Comparison of ENCODE assay signal across 13 cellular contexts in genomic region chr14:101005447-101005846, GRCh38.
DNase-seq lines count a peak whose midpoint lies in the region; ATAC-seq and TF ChIP-seq lines count a peak whose summit lies in the region.
"Had no signal": no experiment of that assay in that cellular context is flagged by ENCODE, and none has a peak within 500 bp of the region (broad histone marks: within the 10 kb centered on the region; RNA-seq: fewer than 3 reads in every experiment).

No MANE protein-coding gene starts in this region.

- WGBS in esophagus squamous epithelium, 2 donors, result 79 to 84% methylated on average over 6 to 9 of the region's 10 CpGs

- H3K27me3 ChIP-seq in esophagus squamous epithelium, result no peaks in the 10 kb centered on the region

- peak overlapping the region in 1 of 2 donors; percentile 40 for H3K27ac ChIP-seq in coronary artery
- H3K27ac ChIP-seq in esophagus squamous epithelium, result peak overlapping the region in 2 of 4 donors; percentile 29 to 44

- H3K9me3 Mint-ChIP-seq in naive B cell, result peaks cover 0 to 7% (median 2%) of the 10 kb centered on the region in 7 donors
- H3K9me3 Mint-ChIP-seq: activated CD4-positive, alpha-beta memory T cell treated with anti-CD3 and anti-CD28 coated beads, Interleukin-2, amount 10 ng/mL, durations not matched to agents 7 days and 5 days had no signal

- no peaks in the 10 kb centered on the region for H3K9me3 ChIP-seq in esophagus squamous epithelium

- ATAC-seq in Right ventricle myocardium inferior (peak; percentile 49), naive B cell (ENCODE audit: low read depth in 2 of 2) (no peak)
- ATAC-seq: esophagus mucosa had no signal

- H3K4me3 ChIP-seq in coronary artery (peak overlapping the region; percentile 21), esophagus squamous epithelium (no peak overlapping the region)

- H3K4me3 Mint-ChIP-seq in naive B cell, result peak overlapping the region; percentile 38 to 74 (median 55)
- H3K4me3 Mint-ChIP-seq: activated CD4-positive, alpha-beta memory T cell treated with anti-CD3 and anti-CD28 coated beads, Interleukin-2, amount 10 ng/mL, durations not matched to agents 7 days and 5 days had no signal

- no peak for TF ChIP-seq CTCF in coronary artery (IDR thresholded peaks at IDR 0.05)
- TF ChIP-seq CTCF in esophagus squamous epithelium (IDR thresholded peaks at IDR 0.05), result no peak

- H3K27ac Mint-ChIP-seq in naive B cell, result no peak overlapping the region
- H3K27ac Mint-ChIP-seq: activated CD4-positive, alpha-beta memory T cell treated with anti-CD3 and anti-CD28 coated beads, Interleukin-2, amount 10 ng/mL, durations not matched to agents 7 days and 5 days had no signal

- peaks cover 4 to 23% (median 13%) of the 10 kb centered on the region in 3 donors for H3K4me1 Mint-ChIP-seq in naive B cell

- DNase-seq in Right ventricle myocardium inferior (ENCODE audit: missing footprints) (peak; percentile 82), cardiac septum (ENCODE audit: low spot score) (no peak), coronary artery (ENCODE audit: low spot score) (peak; percentile 73), naive B cell (no peak), ureter (ENCODE audit: low spot score) (peak; percentile 39), AG08395 (ENCODE audit: low spot score) (no peak), esophagus squamous epithelium (lab: John Stamatoyannopoulos, UW) (no peak)
- DNase-seq in stimulated activated CD4-positive, alpha-beta T cell treated with anti-CD3 and anti-CD28 coated beads, Interleukin-2, amount 100 ng/mL, for 24 hours, result no peak
- DNase-seq: activated CD4-positive, alpha-beta memory T cell treated with anti-CD3 and anti-CD28 coated beads, Interleukin-2, amount 10 ng/mL, durations not matched to agents 7 days and 5 days; activated gamma-delta T cell treated with Interleukin-2 at 50 U/mL for 16 hours; NCI-H2029; T-helper 1 cell had no signal

- intact Hi-C loops in Right ventricle myocardium inferior (cut with DNase I), result no loop called here
- intact Hi-C loops in cardiac septum (cut with DNase I), result no loop called here
- intact Hi-C loops in esophagus squamous epithelium (cut with DNase I), result no loop called here

- no peaks in the 10 kb centered on the region for H3K36me3 Mint-ChIP-seq in naive B cell

- no peaks in the 10 kb centered on the region for H3K36me3 ChIP-seq in esophagus squamous epithelium

- TF ChIP-seq POLR2A in esophagus squamous epithelium (IDR thresholded peaks at IDR 0.05), result no peak

- no peaks in the 10 kb centered on the region for H3K4me1 ChIP-seq in esophagus squamous epithelium

- H3K27me3 Mint-ChIP-seq in naive B cell, result peaks cover 13 to 41% (median 16%) of the 10 kb centered on the region in 3 donors

Comparison
In these comparisons a context has a peak if more than half of its experiments do, and no peak if none do; other contexts are left out.
1. DNase-seq: peak in Right ventricle myocardium inferior (single experiment), coronary artery (single experiment) and ureter (single experiment); none in cardiac septum (single experiment), naive B cell (single experiment), AG08395 (single experiment), esophagus squamous epithelium (single experiment) and stimulated activated CD4-positive, alpha-beta T cell treated with anti-CD3 and anti-CD28 coated beads, Interleukin-2, amount 100 ng/mL, for 24 hours (0 of 2).